ENCODE assay signal across 9 cellular contexts in the genomic region with DNA sequence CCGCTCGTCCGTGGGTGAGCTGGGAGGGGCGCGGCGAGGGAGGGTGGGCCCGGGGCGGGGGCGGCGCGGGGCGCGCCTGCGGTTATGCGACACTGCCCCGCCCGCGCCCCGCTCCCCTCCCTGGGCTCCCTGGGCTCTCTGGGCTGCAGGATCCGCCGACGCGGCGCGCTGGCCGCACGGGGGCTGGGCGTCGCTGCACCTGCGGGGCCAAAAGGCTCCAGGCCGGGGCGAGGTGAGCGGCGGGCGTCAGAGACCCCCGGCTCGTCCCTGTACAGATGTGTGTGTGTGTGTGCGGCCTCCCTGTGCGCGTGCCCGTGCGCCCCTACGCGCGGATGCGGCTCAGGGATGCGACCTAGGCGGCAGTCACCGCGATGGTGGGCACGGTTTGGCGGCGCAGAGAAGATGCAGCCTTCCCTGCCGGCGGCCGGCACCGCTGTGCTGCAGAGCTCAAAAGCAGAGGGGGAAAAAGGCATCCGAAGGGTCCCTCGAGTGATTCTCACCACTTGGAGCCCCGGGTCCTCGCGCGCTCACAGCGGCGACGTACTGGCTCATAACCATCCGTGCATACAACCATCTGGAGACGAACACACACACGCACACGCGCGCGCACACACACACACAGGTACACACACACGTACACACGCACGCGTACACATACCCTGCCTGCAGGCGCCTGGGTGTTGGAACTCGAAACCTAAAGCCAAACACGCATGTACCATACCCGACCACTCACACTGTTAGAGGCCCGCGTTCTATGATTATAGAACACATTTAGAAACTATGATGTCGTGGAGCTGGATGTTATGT. TPM values are rescaled to one million over a fixed set of nuclear protein-coding genes. Genes with fewer than 3 reads are reported as not detected.
DNase-seq lines count a peak whose midpoint lies in the region; ATAC-seq and TF ChIP-seq lines count a peak whose summit lies in the region.
"Had no signal": no experiment of that assay in that cellular context is flagged by ENCODE, and none has a peak within 500 bp of the region (broad histone marks: within the 10 kb centered on the region; RNA-seq: fewer than 3 reads in every experiment).

No MANE protein-coding gene starts in this region.

- no peak overlapping the region for H3K27ac Mint-ChIP-seq in neural crest cell (ENCODE audit: unreplicated experiment)

- H3K4me3 Mint-ChIP-seq in neural crest cell: peak overlapping the region; percentile 86

- no peak overlapping the region for H3K27ac ChIP-seq in colonic mucosa
- H3K27ac ChIP-seq: HL-60 had no signal

- CTCF ChIA-PET in BJ (lab: Yijun Ruan, JAX): interaction anchor here (1.8 kb wide), 1 partner anchor 139 kb away, joined by 4 read pairs; no protein-coding TSS in a partner anchor

- H3K9me3 Mint-ChIP-seq in neural crest cell: no peaks in the 10 kb centered on the region

- TF ChIP-seq CTCF in BJ (IDR thresholded peaks at IDR 0.05; ENCODE audit: insufficient read depth, low read depth, low read length) (no peak), colonic mucosa (IDR thresholded peaks at IDR 0.05) (no peak), neural crest cell (conservative IDR thresholded peaks at IDR 0.05) (no peak)

- H3K9ac ChIP-seq in colonic mucosa (ENCODE audit: low read depth in 2 of 2, low read length in 2 of 2): no peak overlapping the region

- H3K4me1 Mint-ChIP-seq in neural crest cell: no peaks in the 10 kb centered on the region

- H3K27me3 ChIP-seq in BJ (ENCODE audit: control insufficient read depth, insufficient read depth, low read length) (peaks cover 25% of the 10 kb centered on the region), colonic mucosa (peaks cover 34% of the 10 kb centered on the region)

- peak overlapping the region; percentile 28 for H3K4me3 ChIP-seq in BJ (ENCODE audit: low read depth, low read length)
- H3K4me3 ChIP-seq in colonic mucosa: peak overlapping the region; percentile 15

- POLR2A ChIA-PET in BJ (lab: Charles Lee): no interaction called here

- no peaks in the 10 kb centered on the region for H3K36me3 Mint-ChIP-seq in neural crest cell (ENCODE audit: low read depth)

- H3K36me3 ChIP-seq in BJ (ENCODE audit: control insufficient read depth, insufficient read depth, low read length) (no peaks in the 10 kb centered on the region), colonic mucosa (no peaks in the 10 kb centered on the region)

- DNase-seq in BJ (ENCODE audit: low read depth) (no peak), NCI-H146 treated with DMSO at 0.1 percent for 48 hours (lab: John Stamatoyannopoulos, UW; ENCODE audit: unreplicated experiment) (peak; percentile 6), colonic mucosa (no peak), neural crest cell (ENCODE audit: low read depth, low spot score) (peak; percentile 18)
- DNase-seq in stimulated activated CD8-positive, alpha-beta memory T cell treated with anti-CD3 and anti-CD28 coated beads, Interleukin-4, amount 100 ng/mL, for 48 hours: no peak

- no peaks in the 10 kb centered on the region for H3K4me1 ChIP-seq in colonic mucosa

- H3K9me3 ChIP-seq in colonic mucosa: no peaks in the 10 kb centered on the region

- ATAC-seq in GM21360 (IDR thresholded peaks at IDR 0.05; ENCODE audit: unreplicated experiment) (no peak), GM18870 (IDR thresholded peaks at IDR 0.05; ENCODE audit: unreplicated experiment) (no peak), GM21576 (IDR thresholded peaks at IDR 0.05; ENCODE audit: unreplicated experiment) (no peak)

- intact Hi-C loops in colonic mucosa (cut with DNase I): loop anchor here (10.0 kb wide), 1 partner anchor 288 kb away; no protein-coding TSS in a partner anchor

- H3K27me3 Mint-ChIP-seq in neural crest cell (ENCODE audit: low read depth): peaks cover 80% of the 10 kb centered on the region

RNA-seq across cellular contexts. Expression of gene ATP8A2, which starts 0.7 kb away (rescaled TPM):
- 0.02 and 0.05 TPM in 2 replicates for polyA plus RNA-seq in BJ (2011; rRNA removed)
- under 0.01 and 0.05 TPM in 2 replicates for polyA minus RNA-seq in BJ (2011; rRNA and poly(A)+ RNA removed)
- total RNA-seq in colonic mucosa (under 1 TPM; 0.10 to 0.64 TPM), neural crest cell (3.4 and 3.7 TPM in 2 replicates)

Comparison
In these comparisons a context has a peak if more than half of its experiments do, and no peak if none do; other contexts are left out.
1. DNase-seq: peak in NCI-H146 treated with DMSO at 0.1 percent for 48 hours (single experiment) and neural crest cell (single experiment); none in BJ (single experiment), colonic mucosa (single experiment) and stimulated activated CD8-positive, alpha-beta memory T cell treated with anti-CD3 and anti-CD28 coated beads, Interleukin-4, amount 100 ng/mL, for 48 hours (single experiment).